Comparison of ENCODE assay signal across 15 cellular contexts in genomic region chr7:116895849-116896248, GRCh38. TPM values are rescaled to one million over a fixed set of nuclear protein-coding genes. Genes with fewer than 3 reads are reported as not detected.
DNase-seq lines count a peak whose midpoint lies in the region; ATAC-seq and TF ChIP-seq lines count a peak whose summit lies in the region.
"Had no signal": no experiment of that assay in that cellular context is flagged by ENCODE, and none has a peak within 500 bp of the region (broad histone marks: within the 10 kb centered on the region; RNA-seq: fewer than 3 reads in every experiment).

No MANE protein-coding gene starts in this region.

- H3K27ac ChIP-seq in cardiac muscle cell = peak overlapping the region; percentile 1
- no peak overlapping the region for H3K27ac ChIP-seq in HEK293 (ENCODE audit: extremely low read depth, low read depth, low read length)
- H3K27ac ChIP-seq: A549, C4-2B had no signal

- H3K9me3 ChIP-seq in cardiac muscle cell (ENCODE audit: low read depth) = no peaks in the 10 kb centered on the region
- H3K9me3 ChIP-seq in HEK293 (ENCODE audit: control insufficient read depth, insufficient read depth, low read depth, low read length) = no peaks in the 10 kb centered on the region
- H3K9me3 ChIP-seq: A549 had no signal

- peak overlapping the region; percentile 23 for H3K27ac Mint-ChIP-seq in dendritic cell treated with granulocyte-macrophage colony-stimulating factor and Interleukin-4, amounts not matched to agents 40 ng/mL and 50 ng/mL, for 4 days
- H3K27ac Mint-ChIP-seq: CD4-positive, alpha-beta T cell had no signal

- H3K36me3 Mint-ChIP-seq in dendritic cell treated with granulocyte-macrophage colony-stimulating factor and Interleukin-4, amounts not matched to agents 40 ng/mL and 50 ng/mL, for 4 days (ENCODE audit: low read depth) = peaks cover 68% of the 10 kb centered on the region

- no peaks in the 10 kb centered on the region for H3K27me3 Mint-ChIP-seq in dendritic cell treated with granulocyte-macrophage colony-stimulating factor and Interleukin-4, amounts not matched to agents 40 ng/mL and 50 ng/mL, for 4 days
- H3K27me3 Mint-ChIP-seq: CD4-positive, alpha-beta T cell had no signal

- peaks cover 19% of the 10 kb centered on the region for H3K4me1 Mint-ChIP-seq in dendritic cell treated with granulocyte-macrophage colony-stimulating factor and Interleukin-4, amounts not matched to agents 40 ng/mL and 50 ng/mL, for 4 days (ENCODE audit: low read depth)
- H3K4me1 Mint-ChIP-seq: H9 had no signal

- POLR2A ChIA-PET in HEK293 (lab: Yijun Ruan, JAX) = no interaction called here

- DNase-seq in cardiac muscle cell (ENCODE audit: low read depth in 1 of 2, low spot score in 1 of 2) (no peak), Right ventricle myocardium inferior (ENCODE audit: missing footprints) (no peak), DMS53 (lab: John Stamatoyannopoulos, UW) (no peak), hippocampal formation (lab: John Stamatoyannopoulos, UW) (no peak), globus pallidus (ENCODE audit: low spot score) (no peak)
- DNase-seq: AML-193; CD4-positive, alpha-beta T cell; DMS153; DMS79 treated with DMSO at 0.1 percent for 48 hours; GF-D8; H9 had no signal

- no peak for ATAC-seq in Right ventricle myocardium inferior
- ATAC-seq: A549 had no signal

- TF ChIP-seq CTCF in cardiac muscle cell (IDR thresholded peaks at IDR 0.05; ENCODE audit: low read depth, low read length) (no peak), HEK293 (tag by site-specific recombination; IDR thresholded peaks at IDR 0.05) (no peak)

- intact Hi-C loops in Right ventricle myocardium inferior (cut with DNase I) = no loop called here
- intact Hi-C loops in dendritic cell treated with granulocyte-macrophage colony-stimulating factor and Interleukin-4, amounts not matched to agents 40 ng/mL and 50 ng/mL, for 4 days (cut with micrococcal nuclease) = no loop called here

- no peak overlapping the region for H3K4me3 Mint-ChIP-seq in dendritic cell treated with granulocyte-macrophage colony-stimulating factor and Interleukin-4, amounts not matched to agents 40 ng/mL and 50 ng/mL, for 4 days
- H3K4me3 Mint-ChIP-seq: CD4-positive, alpha-beta T cell; H9 had no signal

- H3K27me3 ChIP-seq in cardiac muscle cell = no peaks in the 10 kb centered on the region

- CTCF ChIA-PET in HEK293 (lab: Yijun Ruan, JAX) = no interaction called here

- H3K9me3 Mint-ChIP-seq in dendritic cell treated with granulocyte-macrophage colony-stimulating factor and Interleukin-4, amounts not matched to agents 40 ng/mL and 50 ng/mL, for 4 days = peaks cover 6% of the 10 kb centered on the region
- H3K9me3 Mint-ChIP-seq: CD4-positive, alpha-beta T cell; H9 had no signal

- H3K4me3 ChIP-seq in cardiac muscle cell = no peak overlapping the region
- no peak overlapping the region for H3K4me3 ChIP-seq in HEK293 (ENCODE audit: low read depth, low read length)
- H3K4me3 ChIP-seq: A549 had no signal

- no peaks in the 10 kb centered on the region for H3K4me1 ChIP-seq in cardiac muscle cell (ENCODE audit: low read depth)
- H3K4me1 ChIP-seq in HEK293 (ENCODE audit: control insufficient read depth, insufficient read depth, low read length) = no peaks in the 10 kb centered on the region
- H3K4me1 ChIP-seq: A549 had no signal

- H3K36me3 ChIP-seq in cardiac muscle cell (peaks cover 54% of the 10 kb centered on the region), HEK293 (ENCODE audit: control insufficient read depth in 2 of 2, insufficient read depth in 1 of 2, low read length in 2 of 2) (peaks cover 19 to 24% of the 10 kb centered on the region in 2 experiments)

TF ChIP-seq in HEK293, 187 proteins besides CTCF, POLR2A, EP300 and RAD21 (continues in another document):
- TF ChIP-seq PRDM4 (tag by site-specific recombination; IDR thresholded peaks at IDR 0.05) (peak; percentile 78; the same call in 1 of the 2 replicates), PRDM2 (tag by site-specific recombination; IDR thresholded peaks at IDR 0.05; ENCODE audit: borderline replicate concordance) (no peak), ZNF266 (tag by site-specific recombination; IDR thresholded peaks at IDR 0.05; ENCODE audit: low read depth) (no peak), ZBTB1 (tag by site-specific recombination; IDR thresholded peaks at IDR 0.05) (no peak), PRDM1 (tag by site-specific recombination; IDR thresholded peaks at IDR 0.05) (peak; percentile 93), ZBTB6 (tag by site-specific recombination; IDR thresholded peaks at IDR 0.05) (no peak)

RNA-seq across cellular contexts. Expression of gene CAPZA2, which starts 33.5 kb away (rescaled TPM):
- total RNA-seq in cardiac muscle cell (117 and 150 TPM in 2 replicates), Right ventricle myocardium inferior (416 TPM)
- polyA plus RNA-seq in cardiac muscle cell = 348 and 371 TPM in 2 replicates

RNA-seq across cellular contexts. Expression of gene ST7, which starts 57.5 kb away (rescaled TPM):
- total RNA-seq in cardiac muscle cell (74.2 and 83.5 TPM in 2 replicates), Right ventricle myocardium inferior (29.5 TPM)
- polyA plus RNA-seq in cardiac muscle cell = 96.7 and 108 TPM in 2 replicates
